Comparison of ENCODE assay signal across 25 cellular contexts in the genomic region with DNA sequence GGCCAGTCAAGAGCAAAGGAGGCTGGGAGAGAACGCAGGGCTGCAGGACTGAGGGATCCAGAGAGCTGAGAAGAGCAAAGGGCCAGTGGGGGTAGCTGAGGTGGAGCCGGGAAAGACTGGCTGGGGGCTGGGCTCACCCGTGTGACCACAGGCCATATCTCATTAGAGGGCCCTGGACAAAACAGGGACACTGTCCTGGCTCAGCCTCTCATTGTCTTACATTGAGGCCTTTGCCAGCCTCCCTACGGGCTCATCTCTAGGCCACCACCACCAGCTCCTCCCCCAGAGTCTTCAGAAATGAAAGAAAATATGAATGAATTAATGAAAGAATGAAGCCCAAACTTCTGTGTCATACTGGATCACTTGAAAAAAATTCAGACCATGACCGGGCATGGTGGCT. TPM values are rescaled to one million over a fixed set of nuclear protein-coding genes. Genes with fewer than 3 reads are reported as not detected.
DNase-seq lines count a peak whose midpoint lies in the region; ATAC-seq and TF ChIP-seq lines count a peak whose summit lies in the region.
"Had no signal": no experiment of that assay in that cellular context is flagged by ENCODE, and none has a peak within 500 bp of the region (broad histone marks: within the 10 kb centered on the region; RNA-seq: fewer than 3 reads in every experiment).

No MANE protein-coding gene starts in this region.

- H3K4me2 ChIP-seq in neuronal stem cell (ENCODE audit: insufficient read depth, low read length, poor library complexity, severe bottlenecking): no peak overlapping the region
- H3K4me2 ChIP-seq: KMS-11, PC-9 had no signal

- H3K4ac ChIP-seq in neuronal stem cell (ENCODE audit: low read length): no peak overlapping the region

- no peak for TF ChIP-seq EP300 in tibial nerve (IDR thresholded peaks at IDR 0.05)

- H3K23ac ChIP-seq in neuronal stem cell (ENCODE audit: low read depth, low read length, poor library complexity): peak overlapping the region; percentile 93

- no peak overlapping the region for H2BK15ac ChIP-seq in neuronal stem cell (ENCODE audit: low read length)

- no peaks in the 10 kb centered on the region for H3K9me3 Mint-ChIP-seq in activated CD8-positive, alpha-beta T cell treated with anti-CD3 and anti-CD28 coated beads, Interleukin-2, amount 10 ng/mL, durations not matched to agents 7 days and 5 days (ENCODE audit: insufficient read depth)
- no peaks in the 10 kb centered on the region for H3K9me3 Mint-ChIP-seq in activated CD8-positive, alpha-beta T cell treated with anti-CD3 and anti-CD28 coated beads for 36 hours
- no peaks in the 10 kb centered on the region for H3K9me3 Mint-ChIP-seq in activated T-helper 17 cell treated with anti-CD3 and anti-CD28 coated beads, Interleukin-2, amount 50 U/mL, for 72 hours
- H3K9me3 Mint-ChIP-seq: HFFc6 had no signal

- no peaks in the 10 kb centered on the region for H3K36me3 Mint-ChIP-seq in activated CD8-positive, alpha-beta T cell treated with anti-CD3 and anti-CD28 coated beads, Interleukin-2, amount 10 ng/mL, durations not matched to agents 7 days and 5 days (ENCODE audit: low read depth)
- no peaks in the 10 kb centered on the region for H3K36me3 Mint-ChIP-seq in activated CD8-positive, alpha-beta T cell treated with anti-CD3 and anti-CD28 coated beads for 36 hours (ENCODE audit: low read depth)
- H3K36me3 Mint-ChIP-seq in activated T-helper 17 cell treated with anti-CD3 and anti-CD28 coated beads, Interleukin-2, amount 50 U/mL, for 72 hours (ENCODE audit: low read depth): no peaks in the 10 kb centered on the region

- H3K9me3 ChIP-seq in neuronal stem cell (replicated peaks in 1 of 2; ENCODE audit: control insufficient read depth in 2 of 2, insufficient read depth in 1 of 2, low read depth in 1 of 2, low read length in 2 of 2) (no peaks in the 10 kb centered on the region), tibial nerve (no peaks in the 10 kb centered on the region)

- H3K79me1 ChIP-seq in neuronal stem cell (ENCODE audit: low read depth, low read length): no peaks in the 10 kb centered on the region

- H4K91ac ChIP-seq in neuronal stem cell (ENCODE audit: low read depth, low read length, poor library complexity): peak overlapping the region; percentile 58

- H2AK5ac ChIP-seq in neuronal stem cell (ENCODE audit: low read depth, low read length): no peak overlapping the region

- H3K27ac ChIP-seq in neuronal stem cell (replicated peaks; ENCODE audit: low read length) (no peak overlapping the region), tibial nerve (no peak overlapping the region)
- H3K27ac ChIP-seq: 22Rv1, C4-2B, KMS-11, PC-9 had no signal

- H3K27me3 Mint-ChIP-seq in activated CD8-positive, alpha-beta T cell treated with anti-CD3 and anti-CD28 coated beads, Interleukin-2, amount 10 ng/mL, durations not matched to agents 7 days and 5 days (ENCODE audit: low read depth): no peaks in the 10 kb centered on the region
- H3K27me3 Mint-ChIP-seq in activated CD8-positive, alpha-beta T cell treated with anti-CD3 and anti-CD28 coated beads for 36 hours: no peaks in the 10 kb centered on the region
- no peaks in the 10 kb centered on the region for H3K27me3 Mint-ChIP-seq in activated T-helper 17 cell treated with anti-CD3 and anti-CD28 coated beads, Interleukin-2, amount 50 U/mL, for 72 hours

- H3K14ac ChIP-seq in neuronal stem cell (ENCODE audit: low read length): peak overlapping the region; percentile 31

- no peak overlapping the region for H3K4me3 ChIP-seq in neuronal stem cell (ENCODE audit: low read length in 2 of 2)
- H3K4me3 ChIP-seq in foreskin fibroblast (ENCODE audit: low read depth in 1 of 2, low read length in 2 of 2): no peak overlapping the region
- no peak overlapping the region for H3K4me3 ChIP-seq in tibial nerve
- H3K4me3 ChIP-seq: PC-9 had no signal

- peak overlapping the region; percentile 67 for H3K18ac ChIP-seq in neuronal stem cell (ENCODE audit: low read length)

- H2BK120ac ChIP-seq in neuronal stem cell (ENCODE audit: low read depth, low read length): peak overlapping the region; percentile 64

- no peak for ATAC-seq in activated CD8-positive, alpha-beta T cell treated with anti-CD3 and anti-CD28 coated beads, Interleukin-2, amount 10 ng/mL, durations not matched to agents 7 days and 5 days
- no peak for ATAC-seq in activated CD8-positive, alpha-beta T cell treated with anti-CD3 and anti-CD28 coated beads for 36 hours
- ATAC-seq in activated T-helper 17 cell treated with anti-CD3 and anti-CD28 coated beads, Interleukin-2, amount 50 U/mL, for 72 hours (replicated peaks): no peak
- ATAC-seq in HG02763 (IDR thresholded peaks at IDR 0.05; ENCODE audit: unreplicated experiment): no peak

- TF ChIP-seq CTCF in activated CD8-positive, alpha-beta T cell treated with anti-CD3 and anti-CD28 coated beads for 36 hours (IDR thresholded peaks at IDR 0.05): no peak
- no peak for TF ChIP-seq CTCF in foreskin fibroblast (IDR thresholded peaks at IDR 0.05; ENCODE audit: low read depth, low read length)
- TF ChIP-seq CTCF in tibial nerve (IDR thresholded peaks at IDR 0.05): no peak

- H3K4me3 Mint-ChIP-seq in activated CD8-positive, alpha-beta T cell treated with anti-CD3 and anti-CD28 coated beads, Interleukin-2, amount 10 ng/mL, durations not matched to agents 7 days and 5 days: no peak overlapping the region
- no peak overlapping the region for H3K4me3 Mint-ChIP-seq in activated CD8-positive, alpha-beta T cell treated with anti-CD3 and anti-CD28 coated beads for 36 hours
- H3K4me3 Mint-ChIP-seq in activated T-helper 17 cell treated with anti-CD3 and anti-CD28 coated beads, Interleukin-2, amount 50 U/mL, for 72 hours: no peak overlapping the region
- H3K4me3 Mint-ChIP-seq: HFFc6 had no signal

- intact Hi-C loops in activated CD8-positive, alpha-beta T cell treated with anti-CD3 and anti-CD28 coated beads for 36 hours (cut with micrococcal nuclease): no loop called here

- H3K4me1 Mint-ChIP-seq in activated CD8-positive, alpha-beta T cell treated with anti-CD3 and anti-CD28 coated beads, Interleukin-2, amount 10 ng/mL, durations not matched to agents 7 days and 5 days (ENCODE audit: low read depth): peaks cover 22% of the 10 kb centered on the region
- H3K4me1 Mint-ChIP-seq in activated CD8-positive, alpha-beta T cell treated with anti-CD3 and anti-CD28 coated beads for 36 hours (ENCODE audit: low read depth): peaks cover 8% of the 10 kb centered on the region
- no peaks in the 10 kb centered on the region for H3K4me1 Mint-ChIP-seq in activated T-helper 17 cell treated with anti-CD3 and anti-CD28 coated beads, Interleukin-2, amount 50 U/mL, for 72 hours

- no peak overlapping the region for H4K8ac ChIP-seq in neuronal stem cell (ENCODE audit: low read depth, low read length)

- no peak overlapping the region for H3K9ac ChIP-seq in neuronal stem cell (ENCODE audit: low read depth, low read length, poor library complexity)
- H3K9ac ChIP-seq: KMS-11 had no signal

- peaks cover 0 to 62% of the 10 kb centered on the region in 2 donors for H3K36me3 ChIP-seq in neuronal stem cell (replicated peaks in 1 of 2; ENCODE audit: control insufficient read depth in 2 of 2, insufficient read depth in 2 of 2, low read length in 2 of 2)
- peaks cover 0 to 98% (median 0%) of the 10 kb centered on the region in 3 donors for H3K36me3 ChIP-seq in tibial nerve

- TF ChIP-seq POLR2A in tibial nerve (IDR thresholded peaks at IDR 0.05): no peak

- H3K4me1 ChIP-seq in neuronal stem cell (ENCODE audit: control insufficient read depth in 2 of 2, insufficient read depth in 1 of 2, low read depth in 1 of 2, low read length in 2 of 2): peaks cover 0 to 18% of the 10 kb centered on the region in 2 donors
- H3K4me1 ChIP-seq in tibial nerve: peaks cover 0 to 3% (median 0%) of the 10 kb centered on the region in 4 donors

- DNase-seq in activated CD8-positive, alpha-beta T cell treated with anti-CD3 and anti-CD28 coated beads, Interleukin-2, amount 10 ng/mL, durations not matched to agents 7 days and 5 days: no peak
- no peak for DNase-seq in activated CD8-positive, alpha-beta T cell treated with anti-CD3 and anti-CD28 coated beads for 36 hours
- DNase-seq in neuronal stem cell (ENCODE audit: low spot score) (no peak), NCI-H345 (lab: John Stamatoyannopoulos, UW) (no peak), foreskin fibroblast (no peak), tibial nerve (ENCODE audit: low spot score in 2 of 2) (no peak)
- DNase-seq: ACHN, EL, GF-D8, HFFc6, NCI-H1105, NCI-H146, NCI-H2029, NCI-H2227 treated with DMSO at 0.1 percent for 48 hours, NCI-H510A treated with DMSO at 0.1 percent for 48 hours, NCI-H748 treated with DMSO at 0.1 percent for 48 hours, PC-9, RPMI8226, SHP77 had no signal

- WGBS in neuronal stem cell (ENCODE audit: extremely low coverage in 2 of 2, insufficient read length in 2 of 2, insufficient replicate concordance in 1 of 2), 2 donors: no CpG with 5 or more reads among the region's 5 CpGs
- WGBS in tibial nerve, 2 donors: 78 to 84% methylated on average over 5 of the region's 5 CpGs

- H3K27ac Mint-ChIP-seq in activated CD8-positive, alpha-beta T cell treated with anti-CD3 and anti-CD28 coated beads, Interleukin-2, amount 10 ng/mL, durations not matched to agents 7 days and 5 days: peak overlapping the region; percentile 10
- no peak overlapping the region for H3K27ac Mint-ChIP-seq in activated CD8-positive, alpha-beta T cell treated with anti-CD3 and anti-CD28 coated beads for 36 hours
- peak overlapping the region; percentile 33 for H3K27ac Mint-ChIP-seq in activated T-helper 17 cell treated with anti-CD3 and anti-CD28 coated beads, Interleukin-2, amount 50 U/mL, for 72 hours
- H3K27ac Mint-ChIP-seq: HFFc6 had no signal

- H2BK12ac ChIP-seq in neuronal stem cell (ENCODE audit: low read length): no peak overlapping the region

- POLR2A ChIA-PET in activated CD8-positive, alpha-beta T cell treated with anti-CD3 and anti-CD28 coated beads, Interleukin-2, amount 10 ng/mL, durations not matched to agents 7 days and 5 days (lab: Charles Lee): no interaction called here
- POLR2A ChIA-PET in activated CD8-positive, alpha-beta T cell treated with anti-CD3 and anti-CD28 coated beads for 36 hours (lab: Charles Lee): no interaction called here

- CTCF ChIA-PET in activated CD8-positive, alpha-beta T cell treated with anti-CD3 and anti-CD28 coated beads, Interleukin-2, amount 10 ng/mL, durations not matched to agents 7 days and 5 days (lab: Charles Lee): interaction anchor here (1.7 kb wide), 1 partner anchor 195 kb away, joined by 5 read pairs; no protein-coding TSS in a partner anchor
- CTCF ChIA-PET in activated CD8-positive, alpha-beta T cell treated with anti-CD3 and anti-CD28 coated beads for 36 hours (lab: Charles Lee): interaction anchor here (0.8 to 1.5 kb wide), 2 partner anchors 20 to 195 kb away, joined by 3 to 4 read pairs; no protein-coding TSS in a partner anchor

- peak overlapping the region; percentile 22 for H2BK5ac ChIP-seq in neuronal stem cell (ENCODE audit: low read length)

- no peak overlapping the region for H2AFZ ChIP-seq in neuronal stem cell (ENCODE audit: low read length)
- H2AFZ ChIP-seq: PC-9 had no signal

- H3K27me3 ChIP-seq in neuronal stem cell (ENCODE audit: control insufficient read depth in 3 of 3, insufficient read depth in 3 of 3, low read depth in 1 of 3, low read length in 3 of 3) (no peaks in the 10 kb centered on the region), tibial nerve (no peaks in the 10 kb centered on the region)

RNA-seq across cellular contexts. Expression of gene RAB36, which starts 9.2 kb away (rescaled TPM):
- 1 to 10 TPM in 1 of 2 experiments, under 1 TPM in 1; 0.79 to 1.0 TPM for total RNA-seq in activated CD8-positive, alpha-beta T cell treated with anti-CD3 and anti-CD28 coated beads, Interleukin-2, amount 10 ng/mL, durations not matched to agents 7 days and 5 days
- total RNA-seq in activated CD8-positive, alpha-beta T cell treated with anti-CD3 and anti-CD28 coated beads for 36 hours: under 1 TPM; 0.20 to 0.22 TPM
- total RNA-seq in activated T-helper 17 cell treated with anti-CD3 and anti-CD28 coated beads, Interleukin-2, amount 50 U/mL, for 72 hours: under 1 TPM; 0.61 to 0.80 TPM
- polyA plus RNA-seq in neuronal stem cell (2013, experiment 1 of 2): 4.5 TPM
- 4.5 TPM for polyA plus RNA-seq in neuronal stem cell (2013, experiment 2 of 2)
- total RNA-seq in tibial nerve: 1 to 10 TPM; 4.9 to 7.5 (median 6.1) TPM

RNA-seq across cellular contexts. Expression of gene RSPH14, which starts 12.7 kb away (rescaled TPM):
- under 1 TPM; 0.21 to 0.31 TPM for total RNA-seq in activated CD8-positive, alpha-beta T cell treated with anti-CD3 and anti-CD28 coated beads, Interleukin-2, amount 10 ng/mL, durations not matched to agents 7 days and 5 days
- total RNA-seq in activated CD8-positive, alpha-beta T cell treated with anti-CD3 and anti-CD28 coated beads for 36 hours: not detected
- not detected for total RNA-seq in activated T-helper 17 cell treated with anti-CD3 and anti-CD28 coated beads, Interleukin-2, amount 50 U/mL, for 72 hours
- polyA plus RNA-seq in neuronal stem cell (2013, experiment 1 of 2): 2.0 TPM
- 2.2 TPM for polyA plus RNA-seq in neuronal stem cell (2013, experiment 2 of 2)
- under 1 TPM in 1 of 4 donors, not detected in 3; 0.63 TPM for total RNA-seq in tibial nerve
- total RNA-seq: HFFc6, HT1080 had no signal

RNA-seq across cellular contexts. Expression of gene BCR, which starts 25.8 kb away (rescaled TPM):
- total RNA-seq in activated CD8-positive, alpha-beta T cell treated with anti-CD3 and anti-CD28 coated beads, Interleukin-2, amount 10 ng/mL, durations not matched to agents 7 days and 5 days: 10 to 100 TPM; 31.1 to 31.9 TPM
- total RNA-seq in activated CD8-positive, alpha-beta T cell treated with anti-CD3 and anti-CD28 coated beads for 36 hours: 10 to 100 TPM; 30.4 to 32.0 TPM
- 10 to 100 TPM; 43.3 to 50.3 TPM for total RNA-seq in activated T-helper 17 cell treated with anti-CD3 and anti-CD28 coated beads, Interleukin-2, amount 50 U/mL, for 72 hours
- polyA plus RNA-seq in neuronal stem cell (2013, experiment 1 of 2): 20.8 TPM
- 19.8 TPM for polyA plus RNA-seq in neuronal stem cell (2013, experiment 2 of 2)
- total RNA-seq in tibial nerve: 100 to 1,000 TPM in 3 of 4 donors, 10 to 100 TPM in 1; 99.0 to 174 (median 120) TPM
